ENCODE assay signal across 36 cellular contexts in genomic region chr20:4694076-4694475, GRCh38. TPM values are rescaled to one million over a fixed set of nuclear protein-coding genes. Genes with fewer than 3 reads are reported as not detected.
"Had no signal": no experiment of that assay in that cellular context is flagged by ENCODE, and none has a peak within 500 bp of the region (broad histone marks: within the 10 kb centered on the region; RNA-seq: fewer than 3 reads in every experiment).

No MANE protein-coding gene starts in this region.

- H3K4me3 ChIP-seq: body of pancreas, esophagus squamous epithelium, gastroesophageal sphincter, heart right ventricle had no signal

- ATAC-seq: activated CD4-positive, alpha-beta T cell treated with anti-CD3 and anti-CD28 coated beads for 36 hours; activated CD8-positive, alpha-beta memory T cell treated with anti-CD3 and anti-CD28 coated beads, Interleukin-2, amount 10 ng/mL, durations not matched to agents 7 days and 5 days; activated CD8-positive, alpha-beta T cell treated with anti-CD3 and anti-CD28 coated beads, Interleukin-2, amount 10 ng/mL, durations not matched to agents 7 days and 5 days; activated T-helper 17 cell treated with anti-CD3 and anti-CD28 coated beads, Interleukin-2, amount 50 U/mL, for 72 hours; body of pancreas; gastroesophageal sphincter; heart right ventricle; T-helper 17 cell had no signal

- H3K27ac ChIP-seq: body of pancreas, esophagus squamous epithelium, gastroesophageal sphincter, heart right ventricle, WERI-Rb-1 had no signal

- H3K9me3 ChIP-seq: body of pancreas, esophagus squamous epithelium, gastroesophageal sphincter, heart right ventricle had no signal

- H3K4me3 Mint-ChIP-seq: activated CD4-positive, alpha-beta memory T cell treated with anti-CD3 and anti-CD28 coated beads for 36 hours; activated CD4-positive, alpha-beta T cell treated with anti-CD3 and anti-CD28 coated beads for 36 hours; activated CD4-positive, alpha-beta T cell treated with anti-CD3 and anti-CD28 coated beads, Interleukin-2, amount 10 ng/mL, durations not matched to agents 24 days and 14 days; activated CD8-positive, alpha-beta memory T cell treated with anti-CD3 and anti-CD28 coated beads, Interleukin-2, amount 10 ng/mL, durations not matched to agents 7 days and 5 days; activated CD8-positive, alpha-beta T cell treated with anti-CD3 and anti-CD28 coated beads, Interleukin-2, amount 10 ng/mL, durations not matched to agents 7 days and 5 days; activated naive CD4-positive, alpha-beta T cell treated with anti-CD3 and anti-CD28 coated beads for 36 hours; activated naive CD4-positive, alpha-beta T cell treated with anti-CD3 and anti-CD28 coated beads, Interleukin-2, amount 50 U/mL, for 24 hours; activated naive CD8-positive, alpha-beta T cell treated with anti-CD3 and anti-CD28 coated beads, Interleukin-2, amount 10 ng/mL, durations not matched to agents 7 days and 5 days; endodermal cell; T-helper 17 cell; T-helper 2 cell treated with Interferon-gamma antibody and Interleukin-4, amounts not matched to agents 5 μg/mL and 100 μg/mL, for 36 hours had no signal

- H3K27me3 Mint-ChIP-seq: activated CD4-positive, alpha-beta memory T cell treated with anti-CD3 and anti-CD28 coated beads for 36 hours; activated CD4-positive, alpha-beta T cell treated with anti-CD3 and anti-CD28 coated beads for 36 hours; activated CD4-positive, alpha-beta T cell treated with anti-CD3 and anti-CD28 coated beads, Interleukin-2, amount 10 ng/mL, durations not matched to agents 24 days and 14 days; activated CD8-positive, alpha-beta memory T cell treated with anti-CD3 and anti-CD28 coated beads, Interleukin-2, amount 10 ng/mL, durations not matched to agents 7 days and 5 days; activated naive CD4-positive, alpha-beta T cell treated with anti-CD3 and anti-CD28 coated beads, Interleukin-2, amount 50 U/mL, for 24 hours; activated naive CD8-positive, alpha-beta T cell treated with anti-CD3 and anti-CD28 coated beads, Interleukin-2, amount 10 ng/mL, durations not matched to agents 7 days and 5 days; activated T-helper 17 cell treated with anti-CD3 and anti-CD28 coated beads, Interleukin-2, amount 50 U/mL, for 72 hours; T-helper 17 cell had no signal

- H3K27me3 ChIP-seq: body of pancreas, esophagus squamous epithelium, gastroesophageal sphincter, heart right ventricle had no signal

- DNase-seq: activated CD4-positive, alpha-beta memory T cell treated with anti-CD3 and anti-CD28 coated beads for 36 hours; activated CD4-positive, alpha-beta T cell treated with anti-CD3 and anti-CD28 coated beads for 36 hours; activated CD4-positive, alpha-beta T cell treated with anti-CD3 and anti-CD28 coated beads, Interleukin-2, amount 10 ng/mL, durations not matched to agents 24 days and 14 days; activated CD4-positive, CD25-positive, alpha-beta regulatory T cell; activated CD4-positive, CD25-positive, alpha-beta regulatory T cell treated with anti-CD3 and anti-CD28 coated beads, Interleukin-2, amount 50 U/mL, for 72 hours; activated CD8-positive, alpha-beta memory T cell treated with anti-CD3 and anti-CD28 coated beads, Interleukin-2, amount 10 ng/mL, durations not matched to agents 7 days and 5 days; activated CD8-positive, alpha-beta memory T cell treated with anti-CD3 and anti-CD28 coated beads, Interleukin-2, amount 50 U/mL, for 4 hours; activated CD8-positive, alpha-beta T cell treated with anti-CD3 and anti-CD28 coated beads, Interleukin-2, amount 10 ng/mL, durations not matched to agents 7 days and 5 days; activated effector memory CD4-positive, alpha-beta T cell treated with Interleukin-2 at 50 U/mL for 16 hours; activated naive CD4-positive, alpha-beta T cell treated with anti-CD3 and anti-CD28 coated beads for 36 hours; activated naive CD8-positive, alpha-beta T cell treated with anti-CD3 and anti-CD28 coated beads, Interleukin-2, amount 10 ng/mL, durations not matched to agents 7 days and 5 days; activated T-cell treated with anti-CD3 and anti-CD28 coated beads, Interleukin-2, amount 50 U/mL, for 1 hour; amniotic stem cell; anterior cingulate cortex; body of pancreas; caudate nucleus; cortex of kidney; dermis blood vessel endothelial cell; effector memory CD4-positive, alpha-beta T cell; endodermal cell; esophagus squamous epithelium; foreskin melanocyte; heart right ventricle; T-helper 1 cell; T-helper 17 cell; T1000; WERI-Rb-1 had no signal

- H3K27ac Mint-ChIP-seq: activated CD4-positive, alpha-beta memory T cell treated with anti-CD3 and anti-CD28 coated beads for 36 hours; activated CD4-positive, alpha-beta T cell treated with anti-CD3 and anti-CD28 coated beads for 36 hours; activated CD4-positive, alpha-beta T cell treated with anti-CD3 and anti-CD28 coated beads, Interleukin-2, amount 10 ng/mL, durations not matched to agents 24 days and 14 days; activated CD8-positive, alpha-beta memory T cell treated with anti-CD3 and anti-CD28 coated beads, Interleukin-2, amount 10 ng/mL, durations not matched to agents 7 days and 5 days; activated CD8-positive, alpha-beta T cell treated with anti-CD3 and anti-CD28 coated beads, Interleukin-2, amount 10 ng/mL, durations not matched to agents 7 days and 5 days; activated naive CD4-positive, alpha-beta T cell treated with anti-CD3 and anti-CD28 coated beads for 36 hours; activated naive CD4-positive, alpha-beta T cell treated with anti-CD3 and anti-CD28 coated beads, Interleukin-2, amount 50 U/mL, for 24 hours; activated naive CD8-positive, alpha-beta T cell treated with anti-CD3 and anti-CD28 coated beads, Interleukin-2, amount 10 ng/mL, durations not matched to agents 7 days and 5 days; activated T-helper 17 cell treated with anti-CD3 and anti-CD28 coated beads, Interleukin-2, amount 50 U/mL, for 72 hours; endodermal cell; T-helper 2 cell treated with Interferon-gamma antibody and Interleukin-4, amounts not matched to agents 5 μg/mL and 100 μg/mL, for 36 hours had no signal

- H3K9me3 Mint-ChIP-seq: activated CD4-positive, alpha-beta memory T cell treated with anti-CD3 and anti-CD28 coated beads for 36 hours; activated naive CD4-positive, alpha-beta T cell treated with anti-CD3 and anti-CD28 coated beads for 36 hours; activated naive CD4-positive, alpha-beta T cell treated with anti-CD3 and anti-CD28 coated beads, Interleukin-2, amount 50 U/mL, for 24 hours; activated T-helper 17 cell treated with anti-CD3 and anti-CD28 coated beads, Interleukin-2, amount 50 U/mL, for 72 hours; endodermal cell; T-helper 2 cell treated with Interferon-gamma antibody and Interleukin-4, amounts not matched to agents 5 μg/mL and 100 μg/mL, for 36 hours had no signal

RNA-seq across cellular contexts. Expression of gene PRND, which starts 27.6 kb away (rescaled TPM):
- total RNA-seq: activated CD4-positive, alpha-beta memory T cell treated with anti-CD3 and anti-CD28 coated beads for 36 hours; activated CD4-positive, alpha-beta T cell treated with anti-CD3 and anti-CD28 coated beads for 36 hours; activated CD4-positive, alpha-beta T cell treated with anti-CD3 and anti-CD28 coated beads, Interleukin-2, amount 10 ng/mL, durations not matched to agents 24 days and 14 days; activated CD8-positive, alpha-beta memory T cell treated with anti-CD3 and anti-CD28 coated beads for 36 hours; activated CD8-positive, alpha-beta memory T cell treated with anti-CD3 and anti-CD28 coated beads, Interleukin-2, amount 10 ng/mL, durations not matched to agents 7 days and 5 days; activated CD8-positive, alpha-beta T cell treated with anti-CD3 and anti-CD28 coated beads, Interleukin-2, amount 10 ng/mL, durations not matched to agents 7 days and 5 days; activated naive CD4-positive, alpha-beta T cell treated with anti-CD3 and anti-CD28 coated beads for 36 hours; activated naive CD8-positive, alpha-beta T cell treated with anti-CD3 and anti-CD28 coated beads, Interleukin-2, amount 10 ng/mL, durations not matched to agents 7 days and 5 days; activated T-helper 17 cell treated with anti-CD3 and anti-CD28 coated beads, Interleukin-2, amount 50 U/mL, for 72 hours; body of pancreas; chondrocyte; esophagus squamous epithelium; fibroblast of lung; fibroblast of villous mesenchyme; gastroesophageal sphincter; T-helper 17 cell had no signal
- polyA plus RNA-seq: esophagus, fibroblast of lung, heart right ventricle had no signal
